In the genomic region with DNA sequence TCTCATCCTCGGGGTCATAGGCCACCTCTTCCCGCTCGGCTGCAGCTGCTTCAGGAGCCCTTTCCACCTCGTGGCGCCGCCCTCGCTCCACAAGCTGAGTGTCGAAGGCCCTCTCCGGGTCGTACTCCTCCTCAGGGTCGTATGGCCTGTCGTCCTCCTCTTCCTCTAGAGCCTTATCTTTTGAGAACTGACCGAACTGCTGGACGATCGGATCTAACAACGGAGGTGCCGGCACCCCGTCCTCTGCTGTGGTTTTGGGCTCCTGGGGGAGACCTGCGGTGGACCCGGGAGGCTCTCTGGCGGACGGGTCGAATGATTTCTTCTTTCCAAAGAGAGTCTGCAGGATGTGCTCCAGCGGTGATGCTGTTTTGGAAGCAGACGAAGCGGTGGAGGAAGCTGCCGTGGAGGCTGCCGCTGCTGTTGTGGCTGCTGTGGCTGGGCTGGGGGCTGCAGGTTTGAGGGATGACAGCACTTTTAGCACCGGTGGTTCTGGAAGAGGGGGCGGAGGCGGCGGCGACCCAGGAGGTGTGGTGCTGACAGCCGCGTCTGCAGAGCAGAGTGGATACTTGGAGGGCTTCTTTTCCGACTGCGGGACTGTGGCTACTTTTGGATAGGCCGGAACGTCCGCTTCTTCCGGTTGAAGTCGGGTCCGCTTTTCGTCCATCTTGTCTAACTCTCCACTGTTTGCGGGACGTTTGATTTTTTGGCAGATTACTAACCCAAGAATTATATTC, we compare ENCODE assay signal across 17 cellular contexts.
"Had no signal": no experiment of that assay in that cellular context is flagged by ENCODE, and none has a peak within 500 bp of the region (broad histone marks: within the 10 kb centered on the region; RNA-seq: fewer than 3 reads in every experiment).

No MANE protein-coding gene starts in this region.

- H3K4me1 Mint-ChIP-seq: activated T-helper 17 cell treated with anti-CD3 and anti-CD28 coated beads, Interleukin-2, amount 50 U/mL, for 72 hours had no signal

- H3K27ac Mint-ChIP-seq: activated naive CD8-positive, alpha-beta T cell; activated T-helper 17 cell treated with anti-CD3 and anti-CD28 coated beads, Interleukin-2, amount 50 U/mL, for 72 hours; dendritic cell treated with granulocyte-macrophage colony-stimulating factor and Interleukin-4, amounts not matched to agents 40 ng/mL and 50 ng/mL, for 4 days had no signal

- H3K9me3 ChIP-seq: heart left ventricle, right lobe of liver, stomach, testis, upper lobe of left lung had no signal

- H3K27me3 ChIP-seq: brain microvascular endothelial cell, heart left ventricle, right lobe of liver, stomach, testis, upper lobe of left lung had no signal

- ATAC-seq: activated T-helper 17 cell treated with anti-CD3 and anti-CD28 coated beads, Interleukin-2, amount 50 U/mL, for 72 hours; heart left ventricle had no signal

- H3K4me3 Mint-ChIP-seq: activated naive CD8-positive, alpha-beta T cell; activated T-helper 17 cell treated with anti-CD3 and anti-CD28 coated beads, Interleukin-2, amount 50 U/mL, for 72 hours; dendritic cell treated with granulocyte-macrophage colony-stimulating factor and Interleukin-4, amounts not matched to agents 40 ng/mL and 50 ng/mL, for 4 days; immature natural killer cell; nephron progenitor cell had no signal

- H3K27me3 Mint-ChIP-seq: activated naive CD8-positive, alpha-beta T cell; activated T-helper 17 cell treated with anti-CD3 and anti-CD28 coated beads, Interleukin-2, amount 50 U/mL, for 72 hours; dendritic cell treated with granulocyte-macrophage colony-stimulating factor and Interleukin-4, amounts not matched to agents 40 ng/mL and 50 ng/mL, for 4 days had no signal

- DNase-seq: activated CD4-positive, alpha-beta T cell treated with anti-CD3 and anti-CD28 coated beads for 4 hours; brain microvascular endothelial cell; cerebellar nuclear complex; effector memory CD4-positive, alpha-beta T cell; heart left ventricle; immature natural killer cell; nephron progenitor cell; stomach; T-helper 9 cell; testis had no signal

- H3K27ac ChIP-seq: brain microvascular endothelial cell, heart left ventricle, right lobe of liver, stomach, testis, upper lobe of left lung had no signal

- H3K4me3 ChIP-seq: heart left ventricle, right lobe of liver, smooth muscle cell, stomach, upper lobe of left lung had no signal

- FAIRE-seq: frontal cortex had no signal

- H3K9me3 Mint-ChIP-seq: activated T-helper 17 cell treated with anti-CD3 and anti-CD28 coated beads, Interleukin-2, amount 50 U/mL, for 72 hours; dendritic cell treated with granulocyte-macrophage colony-stimulating factor and Interleukin-4, amounts not matched to agents 40 ng/mL and 50 ng/mL, for 4 days; immature natural killer cell; nephron progenitor cell had no signal

- H3K4me2 ChIP-seq: smooth muscle cell had no signal
